In the genomic region with DNA sequence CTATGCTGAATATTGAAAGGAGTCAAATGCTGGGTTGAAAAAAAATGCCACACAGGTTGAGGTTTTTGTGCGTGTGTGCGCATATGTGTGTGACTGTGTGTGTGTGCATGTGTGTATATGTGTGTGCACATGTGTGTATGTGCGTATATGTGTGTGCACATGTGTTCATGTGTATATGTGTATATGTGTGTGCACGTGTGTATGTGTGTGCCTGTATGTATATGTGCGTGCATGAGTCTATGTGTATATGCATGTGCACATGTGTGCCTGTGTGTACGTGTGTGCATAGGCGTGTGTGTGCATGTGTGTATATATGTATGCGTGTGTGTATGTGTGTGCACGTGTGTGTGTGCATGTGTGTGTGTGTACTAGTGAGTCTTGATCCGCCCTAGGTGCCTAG, we compare ENCODE assay signal across 21 cellular contexts.
"Had no signal": no experiment of that assay in that cellular context is flagged by ENCODE, and none has a peak within 500 bp of the region (broad histone marks: within the 10 kb centered on the region; RNA-seq: fewer than 3 reads in every experiment).

No MANE protein-coding gene starts in this region.

- H3K36me3 ChIP-seq: heart right ventricle, left ventricle myocardium inferior, neural progenitor cell, ovary, right atrium auricular region, sigmoid colon, spleen, suprapubic skin, thoracic aorta, tibial artery had no signal

- FAIRE-seq: small intestine had no signal

- H3K79me2 ChIP-seq: hepatocyte had no signal

- H3K9me3 ChIP-seq: ovary had no signal

- H2AFZ ChIP-seq: hepatocyte, neural progenitor cell had no signal

- H3K4me2 ChIP-seq: hepatocyte, neural progenitor cell had no signal

- H3K4me1 ChIP-seq: heart right ventricle, left ventricle myocardium inferior, neural progenitor cell, right atrium auricular region, sigmoid colon, spleen, suprapubic skin, tibial artery had no signal

- H3K27ac ChIP-seq: heart right ventricle, hepatocyte, left ventricle myocardium inferior, neural progenitor cell, ovary, right atrium auricular region, sigmoid colon, spleen, suprapubic skin, thoracic aorta, tibial artery had no signal

- H3K9ac ChIP-seq: neural progenitor cell had no signal

- ATAC-seq: heart right ventricle; stimulated activated effector memory CD8-positive, alpha-beta T cell treated with anti-CD3 and anti-CD28 coated beads, Interleukin-12 subunit alpha, Interleukin-12 subunit beta, amount 100 ng/mL, for 72 hours had no signal

- DNase-seq: heart right ventricle; islet precursor cell; left ventricle myocardium inferior; mesendoderm; naive B cell; natural killer cell; nephron progenitor cell; ovary; sigmoid colon; small intestine; spleen; stimulated activated CD4-positive, alpha-beta T cell treated with anti-CD3 and anti-CD28 coated beads, Interleukin-4, amount 100 ng/mL, for 24 hours; stimulated activated naive CD4-positive, alpha-beta T cell; tibial artery had no signal

- H3K27me3 ChIP-seq: heart right ventricle, hepatocyte, neural progenitor cell, ovary, right atrium auricular region, sigmoid colon, spleen, suprapubic skin, tibial artery had no signal

- H3K4me3 ChIP-seq: heart right ventricle, hepatocyte, left ventricle myocardium inferior, lung, neural progenitor cell, ovary, right atrium auricular region, sigmoid colon, spleen, suprapubic skin, thoracic aorta, tibial artery had no signal
